In the genomic region with DNA sequence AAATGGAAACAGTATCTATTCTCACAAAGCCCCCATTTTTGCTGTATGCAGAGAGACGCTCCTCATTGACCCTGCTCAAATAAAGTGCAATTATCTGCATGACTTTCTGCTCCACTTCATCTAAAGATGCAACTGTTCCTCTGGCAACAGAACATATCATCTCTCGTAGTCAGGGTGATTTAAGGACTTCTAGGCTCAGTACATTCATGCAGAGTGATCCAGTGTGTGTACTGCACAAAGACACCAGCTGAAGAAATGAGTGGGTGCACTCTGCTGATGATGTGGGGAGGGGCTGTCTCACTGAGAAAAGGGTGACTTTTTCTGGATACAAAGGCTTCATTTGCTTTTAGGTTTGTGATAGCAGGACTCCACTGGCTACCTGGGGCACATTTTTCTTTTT, we compare ENCODE assay signal across 22 cellular contexts.
"Had no signal": no experiment of that assay in that cellular context is flagged by ENCODE, and none has a peak within 500 bp of the region (broad histone marks: within the 10 kb centered on the region; RNA-seq: fewer than 3 reads in every experiment).

No MANE protein-coding gene starts in this region.

- DNase-seq: activated CD4-positive, alpha-beta memory T cell treated with anti-CD3 and anti-CD28 coated beads for 36 hours; activated CD4-positive, alpha-beta T cell treated with anti-CD3 and anti-CD28 coated beads for 48 hours; activated CD8-positive, alpha-beta memory T cell treated with anti-CD3 and anti-CD28 coated beads, Interleukin-2, amount 50 U/mL, for 4 hours; activated gamma-delta T cell; activated naive CD4-positive, alpha-beta T cell treated with anti-CD3 and anti-CD28 coated beads, Interleukin-2, amount 10 ng/mL, durations not matched to agents 7 days and 5 days; activated naive CD8-positive, alpha-beta T cell treated with anti-CD3 and anti-CD28 coated beads, Interleukin-2, amount 10 ng/mL, durations not matched to agents 7 days and 5 days; activated T-cell treated with anti-CD3 and anti-CD28 coated beads, Interleukin-2, amount 50 U/mL, for 1 hour; cortex of kidney; foreskin fibroblast; hippocampal formation; immature natural killer cell; kidney; left colon; mammary epithelial cell; sigmoid colon; small intestine; stimulated activated CD4-positive, alpha-beta T cell treated with anti-CD3 and anti-CD28 coated beads, Interleukin-4, amount 100 ng/mL, for 24 hours; substantia nigra; T1000; uterus; WERI-Rb-1 had no signal

- FAIRE-seq: endothelial cell of umbilical vein, small intestine had no signal
